Comparison of ENCODE assay signal across 1 cellular context in the genomic region with DNA sequence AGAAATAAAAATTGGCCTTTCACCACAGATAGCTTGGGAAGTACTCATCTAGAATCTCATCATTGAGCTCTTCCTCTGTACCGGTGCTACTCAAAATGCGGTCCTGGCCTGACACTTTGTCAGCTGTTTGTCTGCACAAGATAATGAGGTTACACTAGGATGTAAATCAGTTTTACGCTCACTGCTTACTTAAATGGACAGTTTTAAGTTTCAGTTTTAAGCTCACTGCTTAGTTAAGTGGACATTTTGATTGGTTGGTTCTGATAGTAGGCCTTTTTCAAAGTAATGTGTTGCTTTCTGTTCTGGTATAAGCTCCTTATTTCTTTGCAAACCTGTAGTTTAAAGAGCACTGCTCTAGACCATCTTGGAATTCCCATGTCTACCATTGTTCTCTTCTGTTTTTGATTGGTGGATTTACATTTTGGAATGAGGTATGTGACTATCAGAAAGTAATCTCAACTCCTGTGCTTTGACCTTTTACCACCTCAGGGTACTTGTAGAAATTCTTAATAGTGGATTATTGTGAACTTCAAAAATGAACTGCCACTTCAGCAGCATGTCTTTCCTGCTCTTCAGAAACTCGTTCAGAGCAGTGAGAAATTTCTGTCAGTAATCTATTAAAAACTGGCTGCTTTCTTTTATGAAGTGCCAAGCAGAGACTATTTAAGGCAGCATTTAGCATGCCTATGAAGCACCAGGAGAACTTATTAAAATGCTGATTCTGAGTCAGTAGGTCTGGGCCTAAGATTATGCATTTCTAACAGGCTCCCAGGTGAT.
TF ChIP-seq lines count a peak whose summit lies in the region.

No MANE protein-coding gene starts in this region.

TF ChIP-seq in WTC11, 78 proteins besides CTCF, POLR2A, EP300 and RAD21 (continued from another document):
- TF ChIP-seq, protein P1, sequence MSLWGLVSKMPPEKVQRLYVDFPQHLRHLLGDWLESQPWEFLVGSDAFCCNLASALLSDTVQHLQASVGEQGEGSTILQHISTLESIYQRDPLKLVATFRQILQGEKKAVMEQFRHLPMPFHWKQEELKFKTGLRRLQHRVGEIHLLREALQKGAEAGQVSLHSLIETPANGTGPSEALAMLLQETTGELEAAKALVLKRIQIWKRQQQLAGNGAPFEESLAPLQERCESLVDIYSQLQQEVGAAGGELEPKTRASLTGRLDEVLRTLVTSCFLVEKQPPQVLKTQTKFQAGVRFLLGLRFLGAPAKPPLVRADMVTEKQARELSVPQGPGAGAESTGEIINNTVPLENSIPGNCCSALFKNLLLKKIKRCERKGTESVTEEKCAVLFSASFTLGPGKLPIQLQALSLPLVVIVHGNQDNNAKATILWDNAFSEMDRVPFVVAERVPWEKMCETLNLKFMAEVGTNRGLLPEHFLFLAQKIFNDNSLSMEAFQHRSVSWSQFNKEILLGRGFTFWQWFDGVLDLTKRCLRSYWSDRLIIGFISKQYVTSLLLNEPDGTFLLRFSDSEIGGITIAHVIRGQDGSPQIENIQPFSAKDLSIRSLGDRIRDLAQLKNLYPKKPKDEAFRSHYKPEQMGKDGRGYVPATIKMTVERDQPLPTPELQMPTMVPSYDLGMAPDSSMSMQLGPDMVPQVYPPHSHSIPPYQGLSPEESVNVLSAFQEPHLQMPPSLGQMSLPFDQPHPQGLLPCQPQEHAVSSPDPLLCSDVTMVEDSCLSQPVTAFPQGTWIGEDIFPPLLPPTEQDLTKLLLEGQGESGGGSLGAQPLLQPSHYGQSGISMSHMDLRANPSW (CRISPR knock-in tag; conservative IDR thresholded peaks at IDR 0.05; ENCODE audit: low read depth), result no peak
- no peak for TF ChIP-seq GABPB1 (CRISPR knock-in tag; IDR thresholded peaks at IDR 0.05)
- TF ChIP-seq, protein P2, sequence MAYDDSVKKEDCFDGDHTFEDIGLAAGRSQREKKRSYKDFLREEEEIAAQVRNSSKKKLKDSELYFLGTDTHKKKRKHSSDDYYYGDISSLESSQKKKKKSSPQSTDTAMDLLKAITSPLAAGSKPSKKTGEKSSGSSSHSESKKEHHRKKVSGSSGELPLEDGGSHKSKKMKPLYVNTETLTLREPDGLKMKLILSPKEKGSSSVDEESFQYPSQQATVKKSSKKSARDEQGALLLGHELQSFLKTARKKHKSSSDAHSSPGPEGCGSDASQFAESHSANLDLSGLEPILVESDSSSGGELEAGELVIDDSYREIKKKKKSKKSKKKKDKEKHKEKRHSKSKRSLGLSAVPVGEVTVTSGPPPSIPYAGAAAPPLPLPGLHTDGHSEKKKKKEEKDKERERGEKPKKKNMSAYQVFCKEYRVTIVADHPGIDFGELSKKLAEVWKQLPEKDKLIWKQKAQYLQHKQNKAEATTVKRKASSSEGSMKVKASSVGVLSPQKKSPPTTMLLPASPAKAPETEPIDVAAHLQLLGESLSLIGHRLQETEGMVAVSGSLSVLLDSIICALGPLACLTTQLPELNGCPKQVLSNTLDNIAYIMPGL (CRISPR knock-in tag; IDR thresholded peaks at IDR 0.05), result no peak
- TF ChIP-seq MXD4 (CRISPR knock-in tag; IDR thresholded peaks at IDR 0.05; ENCODE audit: borderline replicate concordance), result no peak
- TF ChIP-seq, protein P3, sequence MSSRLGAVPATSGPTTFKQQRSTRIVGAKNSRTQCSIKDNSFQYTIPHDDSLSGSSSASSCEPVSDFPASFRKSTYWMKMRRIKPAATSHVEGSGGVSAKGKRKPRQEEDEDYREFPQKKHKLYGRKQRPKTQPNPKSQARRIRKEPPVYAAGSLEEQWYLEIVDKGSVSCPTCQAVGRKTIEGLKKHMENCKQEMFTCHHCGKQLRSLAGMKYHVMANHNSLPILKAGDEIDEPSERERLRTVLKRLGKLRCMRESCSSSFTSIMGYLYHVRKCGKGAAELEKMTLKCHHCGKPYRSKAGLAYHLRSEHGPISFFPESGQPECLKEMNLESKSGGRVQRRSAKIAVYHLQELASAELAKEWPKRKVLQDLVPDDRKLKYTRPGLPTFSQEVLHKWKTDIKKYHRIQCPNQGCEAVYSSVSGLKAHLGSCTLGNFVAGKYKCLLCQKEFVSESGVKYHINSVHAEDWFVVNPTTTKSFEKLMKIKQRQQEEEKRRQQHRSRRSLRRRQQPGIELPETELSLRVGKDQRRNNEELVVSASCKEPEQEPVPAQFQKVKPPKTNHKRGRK (CRISPR knock-in tag; IDR thresholded peaks at IDR 0.05; ENCODE audit: borderline replicate concordance), result no peak
- TF ChIP-seq, protein P4, sequence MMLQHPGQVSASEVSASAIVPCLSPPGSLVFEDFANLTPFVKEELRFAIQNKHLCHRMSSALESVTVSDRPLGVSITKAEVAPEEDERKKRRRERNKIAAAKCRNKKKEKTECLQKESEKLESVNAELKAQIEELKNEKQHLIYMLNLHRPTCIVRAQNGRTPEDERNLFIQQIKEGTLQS (CRISPR knock-in tag; conservative IDR thresholded peaks at IDR 0.05), result no peak
